8 cellular contexts compared by ENCODE assay signal in the genomic region with DNA sequence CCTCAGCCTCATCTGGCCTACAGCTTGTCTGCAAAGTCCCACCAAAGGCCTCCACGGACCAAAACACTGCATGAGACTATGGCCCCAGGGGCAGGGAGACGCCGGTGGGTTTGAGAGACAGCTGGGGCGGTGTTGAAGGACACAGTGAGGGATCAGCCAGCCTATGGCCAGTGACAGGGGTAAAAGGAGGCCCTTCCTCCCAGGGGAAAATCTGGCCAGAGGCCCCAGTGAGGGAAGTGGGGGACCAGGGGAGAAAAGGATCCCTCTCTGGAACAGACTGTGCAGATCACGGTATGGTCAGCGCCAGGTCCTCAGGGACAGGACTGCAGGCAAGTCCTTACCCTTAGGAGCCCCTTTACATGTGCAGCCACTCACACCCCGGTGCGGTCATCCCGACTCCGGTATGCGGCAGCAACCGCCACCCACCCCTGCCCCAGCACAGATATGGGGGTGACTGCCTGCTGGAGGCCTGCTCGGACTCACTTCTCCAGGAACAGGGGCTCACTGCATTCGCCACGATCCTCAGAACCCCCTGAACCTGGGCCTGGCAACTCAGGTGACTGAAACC. TPM values are rescaled to one million over a fixed set of nuclear protein-coding genes. Genes with fewer than 3 reads are reported as not detected.
DNase-seq lines count a peak whose midpoint lies in the region; ATAC-seq and TF ChIP-seq lines count a peak whose summit lies in the region.

No MANE protein-coding gene starts in this region.

- peak overlapping the region; percentile 79 for H3K27ac ChIP-seq in CD8-positive, alpha-beta memory T cell (ENCODE audit: low read depth, low read length)
- peak overlapping the region; percentile 30; the same call in 1 of the 2 replicates for H3K27ac ChIP-seq in MM.1S (ENCODE audit: low read length)
- peak overlapping the region; percentile 97 for H3K27ac ChIP-seq in uterus

- TF ChIP-seq POLR2A in uterus (IDR thresholded peaks at IDR 0.05) = no peak

- no peak for ATAC-seq in memory B cell (ENCODE audit: low read depth)
- ATAC-seq in HG02885 (IDR thresholded peaks at IDR 0.05; ENCODE audit: poor library complexity, unreplicated experiment) = no peak
- ATAC-seq in HG02973 (IDR thresholded peaks at IDR 0.05; ENCODE audit: unreplicated experiment) = no peak

- intact Hi-C loops in MCF 10A (cut with micrococcal nuclease) = loop anchor here (5.0 kb wide), 1 partner anchor 46 kb away; the partner anchor contains the start of gene SETDB1
- intact Hi-C loops in uterus (cut with DNase I; ENCODE audit: low total_unique reads) = no loop called here

- H3K4me3 ChIP-seq in CD8-positive, alpha-beta memory T cell (ENCODE audit: low read length) = peak overlapping the region; percentile 88
- H3K4me3 ChIP-seq in MM.1S (ENCODE audit: low read length) = peak overlapping the region; percentile 91
- peak overlapping the region; percentile 71 to 94 for H3K4me3 ChIP-seq in uterus

- peaks cover 57% of the 10 kb centered on the region for H3K79me2 ChIP-seq in MM.1S (ENCODE audit: low read length)

- H3K4me2 ChIP-seq in MM.1S (ENCODE audit: low read depth, low read length) = peak overlapping the region; percentile 86

- H3K27me3 ChIP-seq in CD8-positive, alpha-beta memory T cell (ENCODE audit: insufficient read depth, low read length, poor library complexity, severe bottlenecking) = no peaks in the 10 kb centered on the region
- no peaks in the 10 kb centered on the region for H3K27me3 ChIP-seq in MM.1S (replicated peaks; ENCODE audit: insufficient read depth, low read length)
- no peaks in the 10 kb centered on the region for H3K27me3 ChIP-seq in uterus

- H3F3A ChIP-seq in MM.1S (ENCODE audit: insufficient read depth, low read length) = peaks cover 14% of the 10 kb centered on the region; the same call in 1 of the 2 replicates

- peak overlapping the region; percentile 73 for H2AFZ ChIP-seq in MM.1S (ENCODE audit: low read length)

- H3K4me3 Mint-ChIP-seq in CD8-positive, alpha-beta memory T cell = peak overlapping the region; percentile 85 to 93 (median 88)
- H3K4me3 Mint-ChIP-seq in MCF 10A (ENCODE audit: unreplicated experiment) (peak overlapping the region; percentile 85), memory B cell (peak overlapping the region; percentile 89)

- no peaks in the 10 kb centered on the region for H3K9me3 ChIP-seq in CD8-positive, alpha-beta memory T cell (ENCODE audit: low read length)
- H3K9me3 ChIP-seq in MM.1S (replicated peaks; ENCODE audit: insufficient read depth, low read length) (no peaks in the 10 kb centered on the region), uterus (no peaks in the 10 kb centered on the region)

- no TSS peak for BruUV-seq in MCF 10A (replicated peaks; lab: Mats Ljungman, UMichigan)

- H3K27me3 Mint-ChIP-seq in CD8-positive, alpha-beta memory T cell = no peaks in the 10 kb centered on the region
- H3K27me3 Mint-ChIP-seq in MCF 10A (ENCODE audit: insufficient read depth, unreplicated experiment) (no peaks in the 10 kb centered on the region), memory B cell (no peaks in the 10 kb centered on the region)

- peaks cover 0 to 15% (median 0%) of the 10 kb centered on the region in 3 donors for H3K36me3 Mint-ChIP-seq in CD8-positive, alpha-beta memory T cell
- H3K36me3 Mint-ChIP-seq in MCF 10A (ENCODE audit: insufficient read depth, unreplicated experiment) (peaks cover 16% of the 10 kb centered on the region), memory B cell (peaks cover 6% of the 10 kb centered on the region)

- H3K27ac Mint-ChIP-seq in CD8-positive, alpha-beta memory T cell = peak overlapping the region; percentile 87 to 98 (median 94)
- H3K27ac Mint-ChIP-seq in MCF 10A (ENCODE audit: low read depth, unreplicated experiment) = peak overlapping the region; percentile 96
- H3K27ac Mint-ChIP-seq in memory B cell = peak overlapping the region; percentile 91

- no peak for TF ChIP-seq CTCF in MM.1S (IDR thresholded peaks at IDR 0.05; ENCODE audit: low read length)
- TF ChIP-seq CTCF in MCF 10A (IDR thresholded peaks at IDR 0.05; ENCODE audit: unreplicated experiment) = no peak
- no peak for TF ChIP-seq CTCF in uterus (IDR thresholded peaks at IDR 0.05)

- no peaks in the 10 kb centered on the region for H3K9me2 ChIP-seq in MM.1S (replicated peaks; ENCODE audit: insufficient read depth, low read length)

- peak overlapping the region; percentile 86 for H3K9ac ChIP-seq in MM.1S (ENCODE audit: low read length)

- H3K4me1 ChIP-seq in CD8-positive, alpha-beta memory T cell (ENCODE audit: insufficient read depth, low read length) = peaks cover 56% of the 10 kb centered on the region
- peaks cover 29% of the 10 kb centered on the region for H3K4me1 ChIP-seq in MM.1S (ENCODE audit: low read length)
- H3K4me1 ChIP-seq in uterus = peaks cover 8 to 33% of the 10 kb centered on the region in 2 donors

- peaks cover 6% of the 10 kb centered on the region for H3K36me3 ChIP-seq in CD8-positive, alpha-beta memory T cell (ENCODE audit: insufficient read depth, low read length)
- H3K36me3 ChIP-seq in MM.1S (replicated peaks; ENCODE audit: insufficient read depth, low read length) (peaks cover 3% of the 10 kb centered on the region; the same call in 1 of the 2 replicates), uterus (no peaks in the 10 kb centered on the region)

- H3K9me3 Mint-ChIP-seq in CD8-positive, alpha-beta memory T cell = no peaks in the 10 kb centered on the region
- H3K9me3 Mint-ChIP-seq in MCF 10A (ENCODE audit: unreplicated experiment) (no peaks in the 10 kb centered on the region), memory B cell (no peaks in the 10 kb centered on the region)

- CTCF ChIA-PET in CD8-positive, alpha-beta memory T cell (lab: Charles Lee) = interaction anchor here (0.7 to 1.8 kb wide), 3 partner anchors 9 to 52 kb away, joined by 3 to 5 read pairs (median 3); no protein-coding TSS in a partner anchor
- CTCF ChIA-PET in MCF 10A (lab: Yijun Ruan, JAX) = interaction anchor here (0.5 to 2.3 kb wide), 9 partner anchors 8 to 536 kb away, joined by 3 to 21 read pairs (median 3); partner anchors contain the start of gene MINDY1

- H4K20me1 ChIP-seq in MM.1S (ENCODE audit: insufficient read depth, low read length) = 0 out of 2 replicates have a peak, but pooled peaks cover 6% of the 10 kb centered on the region

- POLR2A ChIA-PET in CD8-positive, alpha-beta memory T cell (lab: Charles Lee) = interaction anchor here (0.6 to 2.3 kb wide), 4 partner anchors 46 to 748 kb away, joined by 3 to 10 read pairs (median 4); partner anchors contain the start of genes ENSA and RIIAD1
- POLR2A ChIA-PET in MCF 10A (lab: Yijun Ruan, JAX) = interaction anchor here (0.6 to 1.9 kb wide), 18 partner anchors 8 to 402 kb away, joined by 3 to 20 read pairs (median 5); partner anchors contain the start of genes ANXA9, MCL1, MINDY1 and SETDB1

- peaks cover 59 to 72% (median 67%) of the 10 kb centered on the region in 3 donors for H3K4me1 Mint-ChIP-seq in CD8-positive, alpha-beta memory T cell
- H3K4me1 Mint-ChIP-seq in MCF 10A (ENCODE audit: insufficient read depth, unreplicated experiment) (peaks cover 43% of the 10 kb centered on the region), memory B cell (peaks cover 41% of the 10 kb centered on the region)

- peak in 3 of 5 donors; percentile 8 to 51 (median 12) for DNase-seq in CD8-positive, alpha-beta memory T cell
- DNase-seq in MM.1S (peak; percentile 40), MCF 10A (ENCODE audit: unreplicated experiment) (no peak), memory B cell (ENCODE audit: low spot score in 2 of 2) (peak in 1 of 2 donors; percentile 11), uterus (peak; percentile 22 to 28), HK-2 (ENCODE audit: unreplicated experiment) (no peak)

RNA-seq across cellular contexts. Expression of gene CERS2, which starts 1.3 kb away (rescaled TPM):
- total RNA-seq in CD8-positive, alpha-beta memory T cell = 100 to 1,000 TPM; 224 to 232 TPM
- polyA plus RNA-seq in CD8-positive, alpha-beta memory T cell = 167 TPM
- total RNA-seq in MCF 10A (2022) (270 TPM in 2 replicates), uterus (100 to 1,000 TPM in 3 of 4 donors, 10 to 100 TPM in 1; 74.9 to 191 (median 147) TPM)

RNA-seq across cellular contexts. Expression of gene ANXA9, which starts 8.8 kb away (rescaled TPM):
- not detected for total RNA-seq in CD8-positive, alpha-beta memory T cell
- polyA plus RNA-seq in CD8-positive, alpha-beta memory T cell = not detected
- total RNA-seq in MCF 10A (2022) (0.37 and 0.61 TPM in 2 replicates), uterus (10 to 100 TPM in 1 of 4 donors, 1 to 10 TPM in 3; 2.3 to 54.3 (median 6.2) TPM)

RNA-seq across cellular contexts. Expression of gene MINDY1, which starts 33.4 kb away (rescaled TPM):
- total RNA-seq in CD8-positive, alpha-beta memory T cell = 1 to 10 TPM; 5.7 to 6.3 TPM
- polyA plus RNA-seq in CD8-positive, alpha-beta memory T cell = 1.8 TPM
- total RNA-seq in MCF 10A (2022) (8.9 and 10.4 TPM in 2 replicates), uterus (10 to 100 TPM in 3 of 4 donors, 1 to 10 TPM in 1; 10.0 to 37.7 (median 24.6) TPM)

RNA-seq across cellular contexts. Expression of gene PRUNE1, which starts 34.9 kb away (rescaled TPM):
- total RNA-seq in CD8-positive, alpha-beta memory T cell = 10 to 100 TPM; 14.6 to 16.8 TPM
- polyA plus RNA-seq in CD8-positive, alpha-beta memory T cell = 49.4 TPM
- 17.6 and 24.1 TPM in 2 replicates for total RNA-seq in MCF 10A (2022)
- total RNA-seq in uterus = 10 to 100 TPM in 3 of 4 donors, 1 to 10 TPM in 1; 10.0 to 26.4 (median 20.1) TPM

RNA-seq across cellular contexts. Expression of gene SETDB1, which starts 47.2 kb away (rescaled TPM):
- 10 to 100 TPM; 45.4 to 47.5 TPM for total RNA-seq in CD8-positive, alpha-beta memory T cell
- 15.5 TPM for polyA plus RNA-seq in CD8-positive, alpha-beta memory T cell
- 67.4 and 69.4 TPM in 2 replicates for total RNA-seq in MCF 10A (2022)
- 10 to 100 TPM; 21.8 to 63.2 (median 54.4) TPM for total RNA-seq in uterus

Comparison
In these comparisons a context has a peak if more than half of its experiments do, and no peak if none do; other contexts are left out.
1. DNase-seq: peak in CD8-positive, alpha-beta memory T cell (3 of 5), MM.1S (single experiment) and uterus (2 of 2); none in MCF 10A (single experiment) and HK-2 (single experiment).
2. H3K27ac ChIP-seq: peak in every context shown above with its lines; median percentile 97 in uterus; 79 in CD8-positive, alpha-beta memory T cell; 30 in MM.1S.
3. Peak in every context shown above with its lines, with median percentiles within 50 percentile points of each other: H3K4me3 ChIP-seq, H3K27ac Mint-ChIP-seq and H3K4me3 Mint-ChIP-seq.